12 cellular contexts compared by ENCODE assay signal in the genomic region with DNA sequence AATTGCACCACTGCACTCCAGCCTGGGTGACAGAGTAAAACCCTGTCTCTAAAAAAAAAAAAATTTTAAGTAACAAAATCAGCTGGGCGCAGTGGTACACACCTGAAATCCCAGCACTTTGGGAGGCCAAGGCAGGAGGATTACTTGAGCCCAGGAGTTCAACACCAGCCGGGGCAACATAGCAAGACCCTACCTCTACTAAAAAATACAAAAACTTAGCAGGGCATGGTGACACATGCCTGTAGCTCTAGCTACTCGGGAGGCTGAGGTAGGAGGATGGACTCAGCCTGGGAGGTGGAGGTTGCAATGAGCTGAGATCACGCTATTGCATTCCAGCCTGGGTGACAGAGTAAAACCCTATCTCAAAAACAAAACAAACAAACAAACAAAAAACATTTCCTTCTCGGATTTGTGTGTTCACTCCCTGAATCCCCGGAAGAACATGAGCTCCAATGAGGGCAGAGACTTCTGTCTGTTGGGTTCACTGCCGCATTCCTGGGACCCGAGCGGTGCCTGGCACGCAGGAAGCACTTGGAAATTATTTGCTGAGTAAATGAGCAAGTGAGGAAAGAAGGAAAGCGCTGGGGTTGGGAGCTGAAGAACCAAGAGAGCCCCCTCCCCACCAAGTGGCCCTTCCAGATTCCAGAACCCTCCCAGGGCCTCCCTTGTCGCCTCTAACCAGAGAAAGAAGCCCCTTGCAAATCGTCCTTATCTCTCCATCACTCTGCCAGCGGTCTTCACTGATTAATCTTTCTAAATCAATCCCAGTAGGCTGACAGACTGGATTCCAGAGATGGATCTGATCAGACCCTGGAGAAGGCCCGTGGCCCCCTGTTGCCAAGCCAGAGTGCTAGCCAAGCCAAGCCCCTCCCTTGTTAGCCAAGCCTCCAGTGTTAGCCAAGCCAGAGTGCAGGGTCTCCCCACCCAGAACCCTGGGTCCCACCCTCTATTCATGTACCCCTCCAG.
DNase-seq lines count a peak whose midpoint lies in the region; TF ChIP-seq lines count a peak whose summit lies in the region.
"Had no signal": no experiment of that assay in that cellular context is flagged by ENCODE, and none has a peak within 500 bp of the region (broad histone marks: within the 10 kb centered on the region; RNA-seq: fewer than 3 reads in every experiment).

No MANE protein-coding gene starts in this region.

- peak overlapping the region; percentile 99 for H3K27ac ChIP-seq in epithelial cell of prostate
- H3K27ac ChIP-seq in neutrophil: peak overlapping the region; percentile 23

- H3K4me1 ChIP-seq in Loucy (ENCODE audit: insufficient read depth, low read length, poor library complexity, severe bottlenecking): peaks cover 37% of the 10 kb centered on the region
- H3K4me1 ChIP-seq in neutrophil (ENCODE audit: control insufficient read depth in 1 of 2, insufficient read depth in 1 of 2, low read depth in 1 of 2, low read length in 1 of 2): peaks cover 34 to 37% of the 10 kb centered on the region in 2 experiments

- H3K36me3 ChIP-seq in Loucy (ENCODE audit: insufficient read depth, low read length) (no peaks in the 10 kb centered on the region), neutrophil (peaks cover 5% of the 10 kb centered on the region)

- no peaks in the 10 kb centered on the region for H3K9me2 ChIP-seq in Loucy (replicated peaks; ENCODE audit: low read depth, low read length)

- H4K20me1 ChIP-seq in Loucy (ENCODE audit: insufficient read depth, low read length, poor library complexity, severe bottlenecking): peaks cover 59% of the 10 kb centered on the region

- H2AFZ ChIP-seq in Loucy (ENCODE audit: low read length): no peak overlapping the region

- H3K4me2 ChIP-seq in Loucy (ENCODE audit: low read depth, low read length, poor library complexity, severe bottlenecking): peak overlapping the region; percentile 82

- TF ChIP-seq CTCF in Loucy (conservative IDR thresholded peaks at IDR 0.05; ENCODE audit: low read length) (no peak), neutrophil (IDR thresholded peaks at IDR 0.05) (no peak)

- peaks cover 100% of the 10 kb centered on the region for H3K79me2 ChIP-seq in Loucy (ENCODE audit: insufficient read depth, low read length)

- H3K27me3 ChIP-seq in Loucy (ENCODE audit: insufficient read depth, low read length, poor library complexity, severe bottlenecking) (peaks cover 5% of the 10 kb centered on the region), neutrophil (no peaks in the 10 kb centered on the region)

- in situ Hi-C loops in ACHN (cut with HindIII; ENCODE audit: low pct_ligation_motif_present, low pct_unique_long_range_greater_than_20kb, low sequenced_read_pairs): no loop called here

- DNase-seq in ACHN: peak; percentile 29
- DNase-seq in epithelial cell of prostate (ENCODE audit: low read depth, low spot score): no peak
- DNase-seq in NCI-H1092 (lab: John Stamatoyannopoulos, UW): no peak
- no peak for DNase-seq in NCI-H1417 (lab: John Stamatoyannopoulos, UW)
- DNase-seq in NCI-H446 (lab: John Stamatoyannopoulos, UW): no peak
- DNase-seq in activated T-cell treated with anti-CD3 and anti-CD28 coated beads for 4 hours: no peak
- DNase-seq: activated B cell treated with CpG ODN at 0.5 μM for 24 hours; CD8-positive, alpha-beta memory T cell; mammary epithelial cell; NCI-H510A treated with DMSO at 0.1 percent for 48 hours had no signal

- peaks cover 3% of the 10 kb centered on the region for H3F3A ChIP-seq in Loucy (ENCODE audit: low read depth)

- peak overlapping the region; percentile 99 for H3K9ac ChIP-seq in Loucy (ENCODE audit: low read depth, low read length, poor library complexity, severe bottlenecking)

- no peaks in the 10 kb centered on the region for H3K9me3 ChIP-seq in Loucy (ENCODE audit: insufficient read depth, low read depth, low read length)
- no peaks in the 10 kb centered on the region for H3K9me3 ChIP-seq in neutrophil

- H3K4me3 ChIP-seq in Loucy (ENCODE audit: low read length, poor library complexity, severe bottlenecking) (peak overlapping the region; percentile 98), neutrophil (ENCODE audit: low read depth in 1 of 2, low read length in 1 of 2) (peak overlapping the region in 1 of 2 experiments; percentile 97)
